21 cellular contexts compared by ENCODE assay signal in the genomic region with DNA sequence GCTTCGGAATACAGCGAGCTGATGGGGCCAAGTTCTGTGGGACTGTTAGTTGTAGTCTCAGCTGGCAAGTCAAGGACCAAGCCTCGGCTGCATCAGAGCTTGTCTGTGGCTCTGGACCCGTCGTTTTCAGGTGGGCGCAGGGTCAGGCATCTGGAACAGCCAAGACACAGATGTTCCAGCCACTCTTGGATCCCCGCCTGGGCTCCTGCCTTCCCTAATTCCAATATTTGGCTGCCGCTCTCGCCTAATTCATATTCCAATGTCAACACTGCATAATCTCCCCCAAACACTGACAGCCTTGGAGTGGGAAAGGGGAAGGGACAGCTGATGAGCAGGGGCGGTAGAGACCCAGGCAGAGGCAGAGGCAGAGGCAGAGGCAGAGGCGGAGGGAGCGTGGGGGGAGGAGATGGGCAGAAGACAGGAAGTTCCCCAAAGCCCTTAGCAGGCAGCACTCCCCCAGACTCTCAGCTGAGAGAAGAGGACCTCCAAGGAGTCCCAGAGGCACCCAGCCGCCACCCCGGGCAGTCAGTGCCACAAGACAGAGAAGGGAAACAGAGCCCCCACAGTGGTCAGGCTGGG. TPM values are rescaled to one million over a fixed set of nuclear protein-coding genes. Genes with fewer than 3 reads are reported as not detected.
DNase-seq lines count a peak whose midpoint lies in the region; ATAC-seq, FAIRE-seq and TF ChIP-seq lines count a peak whose summit lies in the region.
"Had no signal": no experiment of that assay in that cellular context is flagged by ENCODE, and none has a peak within 500 bp of the region (broad histone marks: within the 10 kb centered on the region; RNA-seq: fewer than 3 reads in every experiment).

No MANE protein-coding gene starts in this region.

- H3K36me3 ChIP-seq in H1 (ENCODE audit: control insufficient read depth in 2 of 4, insufficient read depth in 4 of 4, low read length in 3 of 4) (no peaks in the 10 kb centered on the region), mesodermal cell (ENCODE audit: control insufficient read depth, insufficient read depth, low read length) (no peaks in the 10 kb centered on the region), tibial artery (no peaks in the 10 kb centered on the region)

- POLR2A ChIA-PET in H1 (lab: Charles Lee; ENCODE audit: partially characterized antibody): interaction anchor here (0.8 kb wide), 1 partner anchor 373 kb away, joined by 3 read pairs; no protein-coding TSS in a partner anchor

- no peak overlapping the region for H2BK5ac ChIP-seq in H1 (ENCODE audit: low read depth, low read length)

- CTCF ChIA-PET in H1 (lab: Charles Lee; ENCODE audit: partially characterized antibody): interaction anchor here (0.8 to 7.7 kb wide), 8 partner anchors 12 to 349 kb away, joined by 3 to 85 read pairs (median 4); no protein-coding TSS in a partner anchor

- H3K79me2 ChIP-seq in H1 (ENCODE audit: control insufficient read depth in 1 of 2, insufficient read depth in 2 of 2, low read length in 2 of 2): no peaks in the 10 kb centered on the region

- intact Hi-C loops in tibial artery (cut with DNase I; ENCODE audit: low total_unique reads): no loop called here

- H2AFZ ChIP-seq in H1 (ENCODE audit: low read length): no peak overlapping the region

- no peak overlapping the region for H2BK120ac ChIP-seq in H1 (replicated peaks; ENCODE audit: low read depth, low read length)

- TF ChIP-seq CTCF in H1 (IDR thresholded peaks at IDR 0.05; ENCODE audit: control extremely low read depth in 1 of 3, insufficient read depth in 1 of 3, low read depth in 1 of 3, low read length in 3 of 3): no peak
- no peak for TF ChIP-seq CTCF in tibial artery (IDR thresholded peaks at IDR 0.05)

- H3K27ac ChIP-seq in H1 (ENCODE audit: low read depth, low read length): no peak overlapping the region
- peak overlapping the region; percentile 18 for H3K27ac ChIP-seq in mesodermal cell (ENCODE audit: low read depth, low read length, severe bottlenecking)
- peak overlapping the region; percentile 68 to 70 for H3K27ac ChIP-seq in tibial artery
- H3K27ac ChIP-seq: HL-60, VCaP had no signal

- H3K9me3 ChIP-seq in H1 (ENCODE audit: insufficient read depth in 2 of 2, low read depth in 1 of 2, low read length in 1 of 2) (no peaks in the 10 kb centered on the region), mesodermal cell (ENCODE audit: control insufficient read depth, low read length) (no peaks in the 10 kb centered on the region), tibial artery (no peaks in the 10 kb centered on the region)
- H3K9me3 ChIP-seq: SK-N-SH had no signal

- H3K23ac ChIP-seq in H1 (ENCODE audit: insufficient read length): no peak overlapping the region

- H2AK5ac ChIP-seq in H1 (ENCODE audit: low read depth, low read length): no peak overlapping the region

- no peaks in the 10 kb centered on the region; a peak in 1 of 7 replicates for H3K27me3 ChIP-seq in H1 (replicated peaks in 1 of 4; ENCODE audit: control insufficient read depth in 3 of 4, extremely low read depth in 1 of 4, insufficient read depth in 3 of 4, low read length in 3 of 4)
- no peaks in the 10 kb centered on the region for H3K27me3 ChIP-seq in tibial artery

- no peak overlapping the region for H3K14ac ChIP-seq in H1 (ENCODE audit: insufficient read length)

- 77% methylated on average over 14 of the region's 14 CpGs; no CpG with 5 or more reads in 1 of the 2 experiments for WGBS in H1 (ENCODE audit: extremely low coverage in 1 of 2, insufficient coverage in 1 of 2, insufficient read length in 1 of 2, insufficient replicate concordance in 2 of 2, low coverage in 1 of 2, low lambda C conversion rate in 2 of 2, missing lambda C conversion rate in 1 of 2), 2 experiments
- 77 to 83% methylated on average over 8 of the region's 14 CpGs for WGBS in mesodermal cell (ENCODE audit: insufficient coverage in 2 of 2), 2 experiments

- H3K4me1 ChIP-seq in H1 (replicated peaks in 1 of 4; ENCODE audit: control insufficient read depth in 3 of 4, insufficient read depth in 4 of 4, low read length in 3 of 4) (peaks cover 0 to 6% (median under 1%) of the 10 kb centered on the region in 4 experiments; a peak in 5 of 7 replicates), mesodermal cell (ENCODE audit: control insufficient read depth, insufficient read depth, low read length, poor library complexity, severe bottlenecking) (peaks cover 33% of the 10 kb centered on the region), tibial artery (peaks cover 0 to 65% (median 16%) of the 10 kb centered on the region in 4 donors)

- no peak for TF ChIP-seq EP300 in H1 (IDR thresholded peaks at IDR 0.05; ENCODE audit: borderline replicate concordance in 1 of 2, low read depth in 2 of 2, low read length in 2 of 2)

- FAIRE-seq in H1 (lab: Jason Lieb, UNC): no peak
- FAIRE-seq: endometrium, GM12891 had no signal

- no peak overlapping the region for H4K91ac ChIP-seq in H1 (replicated peaks; ENCODE audit: insufficient read length, low read length)

- no peaks in the 10 kb centered on the region for H3K79me1 ChIP-seq in H1 (ENCODE audit: low read depth, low read length)

- H4K5ac ChIP-seq in H1 (ENCODE audit: insufficient read length, low read depth, low read length): no peak overlapping the region

- H3K18ac ChIP-seq in H1 (ENCODE audit: extremely low read depth, low read length): 0 out of 2 replicates have a peak overlapping the region, but pooled peaks have one; percentile 7

- no peak overlapping the region for H3K4me2 ChIP-seq in H1 (ENCODE audit: insufficient read depth in 1 of 2, low read depth in 2 of 2, low read length in 2 of 2)
- H3K4me2 ChIP-seq: SK-N-SH had no signal

- no peak overlapping the region for H3K4ac ChIP-seq in H1 (replicated peaks; ENCODE audit: insufficient read length, low read depth, low read length)

- no peak overlapping the region for H3K9ac ChIP-seq in H1 (replicated peaks in 1 of 4; ENCODE audit: extremely low read depth in 1 of 4, low read depth in 3 of 4, low read length in 3 of 4)
- H3K9ac ChIP-seq: SK-N-SH had no signal

- H2BK20ac ChIP-seq in H1 (ENCODE audit: low read length): no peak overlapping the region

- H3K56ac ChIP-seq in H1 (replicated peaks; ENCODE audit: insufficient read length, low read depth, low read length): no peak overlapping the region

- H2BK12ac ChIP-seq in H1 (ENCODE audit: low read depth, low read length): no peak overlapping the region

- DNase-seq in NCI-H524 (lab: John Stamatoyannopoulos, UW) (peak; percentile 74 to 78), NCI-H524 treated with DMSO at 0.1 percent for 48 hours (lab: John Stamatoyannopoulos, UW) (no peak), H1 (ENCODE audit: low read depth in 1 of 2, low spot score in 2 of 2) (no peak), tibial artery (no peak)
- no peak for DNase-seq in stimulated activated CD4-positive, alpha-beta T cell treated with anti-CD3 and anti-CD28 coated beads, Interleukin-12 subunit alpha, Interleukin-12 subunit beta, amount 100 ng/mL, for 4 hours
- no peak for DNase-seq in stimulated activated naive CD4-positive, alpha-beta T cell treated with Interleukin-2 at 50 U/mL for 16 hours (lab: John Stamatoyannopoulos, UW)
- DNase-seq: 8988T; activated CD4-positive, alpha-beta T cell treated with anti-CD3 and anti-CD28 coated beads, Interleukin-2, amount 50 U/mL, for 1 hour; activated naive CD8-positive, alpha-beta T cell treated with anti-CD3 and anti-CD28 coated beads, Interleukin-2, amount 10 ng/mL, durations not matched to agents 7 days and 5 days; DND-41; NCI-H1417 treated with DMSO at 0.1 percent for 48 hours; NCI-H510A; SK-N-SH; stimulated activated CD4-positive, alpha-beta T cell treated with anti-CD3 and anti-CD28 coated beads, Interleukin-4, amount 100 ng/mL, for 1 hour had no signal

- TF ChIP-seq POLR2A in H1 (IDR thresholded peaks at IDR 0.05; ENCODE audit: control extremely low read depth in 1 of 2, low read depth in 2 of 2, low read length in 2 of 2): no peak

- no peak overlapping the region for H2BK15ac ChIP-seq in H1 (ENCODE audit: low read length)

- H3K4me3 ChIP-seq in H1 (ENCODE audit: extremely low read depth in 1 of 4, insufficient read depth in 2 of 4, low read depth in 3 of 4, low read length in 4 of 4) (no peak overlapping the region), mesodermal cell (ENCODE audit: extremely low read depth, insufficient read depth, low read length, poor library complexity, severe bottlenecking) (no peak overlapping the region), tibial artery (no peak overlapping the region)
- H3K4me3 ChIP-seq: smooth muscle cell had no signal

- no peak for TF ChIP-seq RAD21 in H1 (IDR thresholded peaks at IDR 0.05 in 1 of 2, conservative IDR thresholded peaks at IDR 0.05 in 1 of 2; ENCODE audit: low read depth in 2 of 2, low read length in 2 of 2)

- H4K8ac ChIP-seq in H1 (ENCODE audit: extremely low read depth, insufficient read depth, low read length): no peak overlapping the region

- no peaks in the 10 kb centered on the region for H4K20me1 ChIP-seq in H1 (replicated peaks in 1 of 2; ENCODE audit: control insufficient read depth in 1 of 2, insufficient read depth in 2 of 2, low read length in 2 of 2)

- no peak for ATAC-seq in HG03457 (IDR thresholded peaks at IDR 0.05; ENCODE audit: unreplicated experiment)

- H3K23me2 ChIP-seq in H1 (ENCODE audit: low read depth, low read length): no peaks in the 10 kb centered on the region

TF ChIP-seq in H1, 55 proteins besides CTCF, POLR2A, EP300 and RAD21 (continues in another document):
- TF ChIP-seq CBX5 (IDR thresholded peaks at IDR 0.05; ENCODE audit: low read depth, low read length) (no peak), YY1 (IDR thresholded peaks at IDR 0.05; ENCODE audit: low read depth, low read length) (no peak), MAFK (IDR thresholded peaks at IDR 0.05; ENCODE audit: low read depth, low read length) (no peak), SRF (IDR thresholded peaks at IDR 0.05; ENCODE audit: low read depth, low read length) (no peak)
- TF ChIP-seq, protein P1, sequence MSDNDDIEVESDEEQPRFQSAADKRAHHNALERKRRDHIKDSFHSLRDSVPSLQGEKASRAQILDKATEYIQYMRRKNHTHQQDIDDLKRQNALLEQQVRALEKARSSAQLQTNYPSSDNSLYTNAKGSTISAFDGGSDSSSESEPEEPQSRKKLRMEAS (IDR thresholded peaks at IDR 0.05): no peak

RNA-seq across cellular contexts. Expression of gene SLC35C1, which starts 49.6 kb away (rescaled TPM):
- 10.6 and 11.2 TPM in 2 replicates for total RNA-seq in H1 (2021; fragmentation: NEBNext Ultra II Directional; extraction: Animal tissue kit (Norgen Biotek cat#: 25700))
- 4.6 and 9.5 TPM in 2 replicates for polyA plus RNA-seq in H1 (2011; rRNA removed)
- polyA plus RNA-seq in H1 (2011; cell fraction: cytosol; rRNA removed): 3.9 TPM
- polyA plus RNA-seq in H1 (2011; cell fraction: nucleus; rRNA removed): 7.5 TPM
- 7.6 to 13.4 TPM (median 11.0 TPM) in 4 replicates for polyA plus RNA-seq in H1 (2012, experiment 1 of 2)
- polyA plus RNA-seq in H1 (2012, experiment 2 of 2): 12.3 TPM
- 9.2 TPM for polyA plus RNA-seq in H1 (2013, experiment 1 of 2)
- 10.8 TPM for polyA plus RNA-seq in H1 (2013, experiment 2 of 2)
- polyA minus RNA-seq in H1 (2011; rRNA and poly(A)+ RNA removed): 4.5 and 5.6 TPM in 2 replicates
- polyA minus RNA-seq in H1 (2011; cell fraction: cytosol; rRNA and poly(A)+ RNA removed): 14.2 TPM
- polyA minus RNA-seq in H1 (2011; cell fraction: nucleus; rRNA and poly(A)+ RNA removed): 10.0 TPM
- polyA plus RNA-seq in mesodermal cell (2013, experiment 1 of 2): 10.4 TPM
- polyA plus RNA-seq in mesodermal cell (2013, experiment 2 of 2): 10.9 TPM

Comparison
In these comparisons a context has a peak if more than half of its experiments do, and no peak if none do; other contexts are left out.
1. DNase-seq: peak in NCI-H524 (2 of 2); none in NCI-H524 treated with DMSO at 0.1 percent for 48 hours (single experiment), H1 (0 of 2), tibial artery (0 of 2), stimulated activated CD4-positive, alpha-beta T cell treated with anti-CD3 and anti-CD28 coated beads, Interleukin-12 subunit alpha, Interleukin-12 subunit beta, amount 100 ng/mL, for 4 hours (single experiment) and stimulated activated naive CD4-positive, alpha-beta T cell treated with Interleukin-2 at 50 U/mL for 16 hours (single experiment).